Comparison of ENCODE assay signal across 2 cellular contexts in genomic region chr17:3894188-3894587, GRCh38.
TF ChIP-seq lines count a peak whose summit lies in the region.

No MANE protein-coding gene starts in this region.

TF ChIP-seq in A549, 52 proteins besides CTCF, POLR2A, EP300 and RAD21:
- no peak for TF ChIP-seq BCL3 (IDR thresholded peaks at IDR 0.05)
- TF ChIP-seq, protein P1, sequence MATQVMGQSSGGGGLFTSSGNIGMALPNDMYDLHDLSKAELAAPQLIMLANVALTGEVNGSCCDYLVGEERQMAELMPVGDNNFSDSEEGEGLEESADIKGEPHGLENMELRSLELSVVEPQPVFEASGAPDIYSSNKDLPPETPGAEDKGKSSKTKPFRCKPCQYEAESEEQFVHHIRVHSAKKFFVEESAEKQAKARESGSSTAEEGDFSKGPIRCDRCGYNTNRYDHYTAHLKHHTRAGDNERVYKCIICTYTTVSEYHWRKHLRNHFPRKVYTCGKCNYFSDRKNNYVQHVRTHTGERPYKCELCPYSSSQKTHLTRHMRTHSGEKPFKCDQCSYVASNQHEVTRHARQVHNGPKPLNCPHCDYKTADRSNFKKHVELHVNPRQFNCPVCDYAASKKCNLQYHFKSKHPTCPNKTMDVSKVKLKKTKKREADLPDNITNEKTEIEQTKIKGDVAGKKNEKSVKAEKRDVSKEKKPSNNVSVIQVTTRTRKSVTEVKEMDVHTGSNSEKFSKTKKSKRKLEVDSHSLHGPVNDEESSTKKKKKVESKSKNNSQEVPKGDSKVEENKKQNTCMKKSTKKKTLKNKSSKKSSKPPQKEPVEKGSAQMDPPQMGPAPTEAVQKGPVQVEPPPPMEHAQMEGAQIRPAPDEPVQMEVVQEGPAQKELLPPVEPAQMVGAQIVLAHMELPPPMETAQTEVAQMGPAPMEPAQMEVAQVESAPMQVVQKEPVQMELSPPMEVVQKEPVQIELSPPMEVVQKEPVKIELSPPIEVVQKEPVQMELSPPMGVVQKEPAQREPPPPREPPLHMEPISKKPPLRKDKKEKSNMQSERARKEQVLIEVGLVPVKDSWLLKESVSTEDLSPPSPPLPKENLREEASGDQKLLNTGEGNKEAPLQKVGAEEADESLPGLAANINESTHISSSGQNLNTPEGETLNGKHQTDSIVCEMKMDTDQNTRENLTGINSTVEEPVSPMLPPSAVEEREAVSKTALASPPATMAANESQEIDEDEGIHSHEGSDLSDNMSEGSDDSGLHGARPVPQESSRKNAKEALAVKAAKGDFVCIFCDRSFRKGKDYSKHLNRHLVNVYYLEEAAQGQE (IDR thresholded peaks at IDR 0.05): no peak
- TF ChIP-seq, protein P2, sequence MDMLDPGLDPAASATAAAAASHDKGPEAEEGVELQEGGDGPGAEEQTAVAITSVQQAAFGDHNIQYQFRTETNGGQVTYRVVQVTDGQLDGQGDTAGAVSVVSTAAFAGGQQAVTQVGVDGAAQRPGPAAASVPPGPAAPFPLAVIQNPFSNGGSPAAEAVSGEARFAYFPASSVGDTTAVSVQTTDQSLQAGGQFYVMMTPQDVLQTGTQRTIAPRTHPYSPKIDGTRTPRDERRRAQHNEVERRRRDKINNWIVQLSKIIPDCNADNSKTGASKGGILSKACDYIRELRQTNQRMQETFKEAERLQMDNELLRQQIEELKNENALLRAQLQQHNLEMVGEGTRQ (IDR thresholded peaks at IDR 0.05): no peak
- TF ChIP-seq HOXB13 (CRISPR knock-in tag; IDR thresholded peaks at IDR 0.05; ENCODE audit: low read depth): no peak
- no peak for TF ChIP-seq PBX3 (IDR thresholded peaks at IDR 0.05)
- TF ChIP-seq MAZ (IDR thresholded peaks at IDR 0.05; ENCODE audit: borderline replicate concordance, low read depth, low read length): no peak
- TF ChIP-seq NR3C1 (IDR thresholded peaks at IDR 0.05): no peak
- TF ChIP-seq ZC3H11A (IDR thresholded peaks at IDR 0.05): no peak
- no peak for TF ChIP-seq SMC3 (IDR thresholded peaks at IDR 0.05)
- no peak for TF ChIP-seq CBX8 (IDR thresholded peaks at IDR 0.05)
TF ChIP-seq in A549: peak in this region for 0.

TF ChIP-seq in HCT116, 20 proteins besides CTCF, POLR2A, EP300 and RAD21 (continued from another document):
- TF ChIP-seq POLR2AphosphoS5 (IDR thresholded peaks at IDR 0.05; ENCODE audit: low read depth, low read length) (no peak), EZH2 (IDR thresholded peaks at IDR 0.05) (no peak), ELF1 (IDR thresholded peaks at IDR 0.05; ENCODE audit: borderline replicate concordance, low read depth) (no peak), ZFX (IDR thresholded peaks at IDR 0.05) (no peak), EZH2phosphoT487 (IDR thresholded peaks at IDR 0.05; ENCODE audit: borderline replicate concordance) (no peak), MAX (IDR thresholded peaks at IDR 0.05) (no peak)
- TF ChIP-seq, protein P3, sequence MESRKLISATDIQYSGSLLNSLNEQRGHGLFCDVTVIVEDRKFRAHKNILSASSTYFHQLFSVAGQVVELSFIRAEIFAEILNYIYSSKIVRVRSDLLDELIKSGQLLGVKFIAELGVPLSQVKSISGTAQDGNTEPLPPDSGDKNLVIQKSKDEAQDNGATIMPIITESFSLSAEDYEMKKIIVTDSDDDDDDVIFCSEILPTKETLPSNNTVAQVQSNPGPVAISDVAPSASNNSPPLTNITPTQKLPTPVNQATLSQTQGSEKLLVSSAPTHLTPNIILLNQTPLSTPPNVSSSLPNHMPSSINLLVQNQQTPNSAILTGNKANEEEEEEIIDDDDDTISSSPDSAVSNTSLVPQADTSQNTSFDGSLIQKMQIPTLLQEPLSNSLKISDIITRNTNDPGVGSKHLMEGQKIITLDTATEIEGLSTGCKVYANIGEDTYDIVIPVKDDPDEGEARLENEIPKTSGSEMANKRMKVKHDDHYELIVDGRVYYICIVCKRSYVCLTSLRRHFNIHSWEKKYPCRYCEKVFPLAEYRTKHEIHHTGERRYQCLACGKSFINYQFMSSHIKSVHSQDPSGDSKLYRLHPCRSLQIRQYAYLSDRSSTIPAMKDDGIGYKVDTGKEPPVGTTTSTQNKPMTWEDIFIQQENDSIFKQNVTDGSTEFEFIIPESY (IDR thresholded peaks at IDR 0.05; ENCODE audit: extremely low read depth, insufficient replicate concordance, low read length): no peak
- TF ChIP-seq, protein P1 (IDR thresholded peaks at IDR 0.05; ENCODE audit: low read depth): no peak
